1 cellular context compared by ENCODE assay signal in genomic region chr3:150697646-150698045, GRCh38.
TF ChIP-seq lines count a peak whose summit lies in the region.

No MANE protein-coding gene starts in this region.

TF ChIP-seq in endothelial cell of umbilical vein, 7 proteins besides CTCF, POLR2A, EP300 and RAD21 (continued from another document):
- TF ChIP-seq MAX (IDR thresholded peaks at IDR 0.05; ENCODE audit: insufficient read depth, insufficient read length): no peak
- no peak for TF ChIP-seq GATA2 (IDR thresholded peaks at IDR 0.05; ENCODE audit: insufficient read depth, insufficient read length, low read depth, low read length)
- no peak for TF ChIP-seq EZH2 (IDR thresholded peaks at IDR 0.05; ENCODE audit: borderline replicate concordance, low read depth, low read length, severe bottlenecking)
TF ChIP-seq in endothelial cell of umbilical vein: peak in this region for 0.
